8 cellular contexts compared by ENCODE assay signal in the genomic region with DNA sequence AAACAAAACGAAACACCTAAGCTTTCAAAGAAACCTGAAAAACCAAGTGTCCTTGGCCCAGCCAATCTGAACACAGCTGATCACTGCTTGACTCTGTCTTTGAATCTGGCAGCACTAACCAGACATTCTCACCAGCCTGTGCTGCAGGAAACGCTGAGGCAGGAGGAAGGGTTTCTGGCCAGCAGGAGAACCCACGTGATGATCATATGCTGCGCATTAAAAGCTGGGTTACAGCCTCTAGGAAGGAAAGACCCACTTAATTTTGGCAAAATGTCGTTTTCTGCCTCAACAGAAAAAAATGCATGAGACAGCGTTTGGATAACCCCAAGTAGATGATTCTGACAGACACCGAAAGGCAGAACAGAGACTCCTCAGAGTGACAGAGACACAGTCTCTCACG. TPM values are rescaled to one million over a fixed set of nuclear protein-coding genes. Genes with fewer than 3 reads are reported as not detected.
DNase-seq lines count a peak whose midpoint lies in the region; ATAC-seq, FAIRE-seq and TF ChIP-seq lines count a peak whose summit lies in the region.

No MANE protein-coding gene starts in this region.

- peak; percentile 66 for ATAC-seq in HG03378 (IDR thresholded peaks at IDR 0.05; ENCODE audit: unreplicated experiment)
- no peak for ATAC-seq in HG02763 (IDR thresholded peaks at IDR 0.05; ENCODE audit: unreplicated experiment)

- no peak for TF ChIP-seq CTCF in ascending aorta (IDR thresholded peaks at IDR 0.05)

- H3K27ac ChIP-seq in ascending aorta, result peak overlapping the region; percentile 42 to 69

- H3K9me3 ChIP-seq in ascending aorta, result no peaks in the 10 kb centered on the region

- DNase-seq in GM03348 (ENCODE audit: low spot score), result peak; percentile 84
- DNase-seq in ascending aorta (ENCODE audit: low spot score in 2 of 2), result peak; percentile 60 to 82
- peak; percentile 94 for DNase-seq in iris pigment epithelial cell (ENCODE audit: low read depth)
- peak; percentile 98 for DNase-seq in stromal cell of bone marrow (ENCODE audit: low read depth)
- DNase-seq in NCI-H510A treated with DMSO at 0.1 percent for 48 hours (lab: John Stamatoyannopoulos, UW), result no peak
- DNase-seq in urothelium cell line (ENCODE audit: low spot score), result no peak

- peaks cover 4 to 21% of the 10 kb centered on the region in 2 donors for H3K4me1 ChIP-seq in ascending aorta

- H3K4me3 ChIP-seq in ascending aorta, result peak overlapping the region in 1 of 2 donors; percentile 45

- no peaks in the 10 kb centered on the region for H3K27me3 ChIP-seq in ascending aorta

- H3K36me3 ChIP-seq in ascending aorta, result peaks cover 12 to 29% of the 10 kb centered on the region in 2 donors

- intact Hi-C loops in ascending aorta (cut with DNase I), result no loop called here

- no peak for FAIRE-seq in urothelium cell line (lab: Jason Lieb, UNC)

RNA-seq across cellular contexts. Expression of a gene that starts 9.8 kb away (rescaled TPM):
- total RNA-seq in ascending aorta, result 4.6 TPM

Comparison
In these comparisons a context has a peak if more than half of its experiments do, and no peak if none do; other contexts are left out.
1. DNase-seq: peak in GM03348 (single experiment), ascending aorta (2 of 2), iris pigment epithelial cell (single experiment) and stromal cell of bone marrow (single experiment); none in NCI-H510A treated with DMSO at 0.1 percent for 48 hours (single experiment) and urothelium cell line (single experiment).